Comparison of ENCODE assay signal across 26 cellular contexts in genomic region chr10:101561068-101561915, GRCh38. TPM values are rescaled to one million over a fixed set of nuclear protein-coding genes. Genes with fewer than 3 reads are reported as not detected.
DNase-seq lines count a peak whose midpoint lies in the region; ATAC-seq, FAIRE-seq and TF ChIP-seq lines count a peak whose summit lies in the region.
"Had no signal": no experiment of that assay in that cellular context is flagged by ENCODE, and none has a peak within 500 bp of the region (broad histone marks: within the 10 kb centered on the region; RNA-seq: fewer than 3 reads in every experiment).

No MANE protein-coding gene starts in this region.

- H3K36me3 Mint-ChIP-seq in central memory CD8-positive, alpha-beta T cell (ENCODE audit: insufficient read depth) = peaks cover 10% of the 10 kb centered on the region
- H3K36me3 Mint-ChIP-seq: activated naive CD8-positive, alpha-beta T cell treated with anti-CD3 and anti-CD28 coated beads, Interleukin-2, amount 10 ng/mL, durations not matched to agents 7 days and 5 days; stimulated activated memory B cell treated with anti-CD40 and anti-IgM and Interleukin-4, amounts not matched to agents 10 μg/mL and 1 μg/mL and 100 μg/mL, for 72 hours had no signal

- no peak overlapping the region for H3K4me3 ChIP-seq in testis
- no peak overlapping the region for H3K4me3 ChIP-seq in coronary artery
- H3K4me3 ChIP-seq: esophagus muscularis mucosa, gastrocnemius medialis, GM23248, lung, tibial artery had no signal

- 73 to 80% methylated on average over 11 to 14 of the region's 15 CpGs for WGBS in testis, 2 donors

- no peak for TF ChIP-seq POLR2A in testis (IDR thresholded peaks at IDR 0.05)

- H3K4me3 Mint-ChIP-seq in central memory CD8-positive, alpha-beta T cell = no peak overlapping the region
- H3K4me3 Mint-ChIP-seq: activated naive CD8-positive, alpha-beta T cell treated with anti-CD3 and anti-CD28 coated beads, Interleukin-2, amount 10 ng/mL, durations not matched to agents 7 days and 5 days; activated T-cell treated with anti-CD3 and anti-CD28 coated beads, Interleukin-2, amount 50 U/mL, for 4 hours; stimulated activated memory B cell treated with anti-CD40 and anti-IgM and Interleukin-4, amounts not matched to agents 10 μg/mL and 1 μg/mL and 100 μg/mL, for 72 hours had no signal

- TF ChIP-seq CTCF in testis (IDR thresholded peaks at IDR 0.05) (no peak), coronary artery (IDR thresholded peaks at IDR 0.05) (no peak)

- H3K9me3 ChIP-seq in testis = no peaks in the 10 kb centered on the region
- H3K9me3 ChIP-seq: esophagus muscularis mucosa, gastrocnemius medialis, tibial artery had no signal

- DNase-seq in activated effector memory CD4-positive, alpha-beta T cell treated with anti-CD3 and anti-CD28 coated beads, Interleukin-2, amount 50 U/mL, for 16 hours = peak; percentile 54
- no peak for DNase-seq in activated effector memory CD4-positive, alpha-beta T cell treated with Interleukin-2 at 50 U/mL for 16 hours
- no peak for DNase-seq in HTR-8/SVneo (ENCODE audit: insufficient read length, low spot score)
- DNase-seq in central memory CD8-positive, alpha-beta T cell (ENCODE audit: low spot score in 2 of 2) = no peak
- peak; percentile 8 for DNase-seq in testis
- no peak for DNase-seq in coronary artery (ENCODE audit: low spot score)
- DNase-seq in retina = no peak
- DNase-seq: activated CD4-positive, alpha-beta T cell treated with anti-CD3 and anti-CD28 coated beads for 48 hours; activated naive CD8-positive, alpha-beta T cell treated with anti-CD3 and anti-CD28 coated beads, Interleukin-2, amount 10 ng/mL, durations not matched to agents 7 days and 5 days; activated T-cell treated with anti-CD3 and anti-CD28 coated beads, Interleukin-2, amount 50 U/mL, for 4 hours; AML-193; DND-41; effector memory CD4-positive, alpha-beta T cell; gastrocnemius medialis; GM23248; MV-4-11; NCI-H524 treated with DMSO at 0.1 percent for 48 hours; OCI-M1; SHP77 had no signal

- no peaks in the 10 kb centered on the region for H3K9me3 Mint-ChIP-seq in central memory CD8-positive, alpha-beta T cell
- H3K9me3 Mint-ChIP-seq: activated naive CD8-positive, alpha-beta T cell treated with anti-CD3 and anti-CD28 coated beads, Interleukin-2, amount 10 ng/mL, durations not matched to agents 7 days and 5 days; activated T-cell treated with anti-CD3 and anti-CD28 coated beads, Interleukin-2, amount 50 U/mL, for 4 hours; stimulated activated memory B cell treated with anti-CD40 and anti-IgM and Interleukin-4, amounts not matched to agents 10 μg/mL and 1 μg/mL and 100 μg/mL, for 72 hours had no signal

- FAIRE-seq in HTR-8/SVneo (lab: Jason Lieb, UNC) = peak; percentile 36
- FAIRE-seq: GM12892, GM19239 had no signal

- no peaks in the 10 kb centered on the region for H3K36me3 ChIP-seq in testis (ENCODE audit: low read depth, missing control alignments)
- H3K36me3 ChIP-seq: esophagus muscularis mucosa, gastrocnemius medialis, tibial artery had no signal

- H3K4me1 Mint-ChIP-seq in central memory CD8-positive, alpha-beta T cell = peaks cover 26% of the 10 kb centered on the region

- H3K27ac ChIP-seq in testis (no peak overlapping the region), coronary artery (no peak overlapping the region)
- H3K27ac ChIP-seq: esophagus muscularis mucosa, gastrocnemius medialis, GM23248, parathyroid adenoma, tibial artery had no signal

- ATAC-seq in central memory CD8-positive, alpha-beta T cell (replicated peaks; ENCODE audit: extremely low read depth, poor library complexity, severe bottlenecking) = no peak
- ATAC-seq: activated T-cell treated with anti-CD3 and anti-CD28 coated beads, Interleukin-2, amount 50 U/mL, for 4 hours; gastrocnemius medialis; stimulated activated memory B cell treated with anti-CD40 and anti-IgM and Interleukin-4, amounts not matched to agents 10 μg/mL and 1 μg/mL and 100 μg/mL, for 72 hours had no signal

- peaks cover 5% of the 10 kb centered on the region for H3K4me1 ChIP-seq in testis
- H3K4me1 ChIP-seq: parathyroid adenoma had no signal

- H3K27me3 ChIP-seq in testis = no peaks in the 10 kb centered on the region

- H3K27ac Mint-ChIP-seq in central memory CD8-positive, alpha-beta T cell (ENCODE audit: low read depth) = peak overlapping the region; percentile 22
- H3K27ac Mint-ChIP-seq: activated naive CD8-positive, alpha-beta T cell treated with anti-CD3 and anti-CD28 coated beads, Interleukin-2, amount 10 ng/mL, durations not matched to agents 7 days and 5 days; stimulated activated memory B cell treated with anti-CD40 and anti-IgM and Interleukin-4, amounts not matched to agents 10 μg/mL and 1 μg/mL and 100 μg/mL, for 72 hours had no signal

- intact Hi-C loops in testis (cut with DNase I; ENCODE audit: low total_unique reads) = no loop called here

- peaks cover 36% of the 10 kb centered on the region for H3K27me3 Mint-ChIP-seq in central memory CD8-positive, alpha-beta T cell

RNA-seq across cellular contexts. Expression of gene POLL, which starts 26.8 kb away (rescaled TPM):
- total RNA-seq in testis = 10 to 100 TPM; 50.3 to 53.5 TPM
- polyA plus RNA-seq in testis (ENCODE audit: insufficient read depth, low read depth, low replicate concordance) = 93.1 TPM

RNA-seq across cellular contexts. Expression of gene DPCD, which starts 26.8 kb away (rescaled TPM):
- 10 to 100 TPM; 70.9 to 87.6 TPM for total RNA-seq in testis
- polyA plus RNA-seq in testis (ENCODE audit: insufficient read depth, low read depth, low replicate concordance) = 267 TPM

Comparison
In these comparisons a context has a peak if more than half of its experiments do, and no peak if none do; other contexts are left out.
1. DNase-seq: peak in activated effector memory CD4-positive, alpha-beta T cell treated with anti-CD3 and anti-CD28 coated beads, Interleukin-2, amount 50 U/mL, for 16 hours (single experiment) and testis (single experiment); none in activated effector memory CD4-positive, alpha-beta T cell treated with Interleukin-2 at 50 U/mL for 16 hours (single experiment), HTR-8/SVneo (single experiment), central memory CD8-positive, alpha-beta T cell (0 of 2), coronary artery (single experiment) and retina (single experiment).